1 cellular context compared by ENCODE assay signal in the genomic region with DNA sequence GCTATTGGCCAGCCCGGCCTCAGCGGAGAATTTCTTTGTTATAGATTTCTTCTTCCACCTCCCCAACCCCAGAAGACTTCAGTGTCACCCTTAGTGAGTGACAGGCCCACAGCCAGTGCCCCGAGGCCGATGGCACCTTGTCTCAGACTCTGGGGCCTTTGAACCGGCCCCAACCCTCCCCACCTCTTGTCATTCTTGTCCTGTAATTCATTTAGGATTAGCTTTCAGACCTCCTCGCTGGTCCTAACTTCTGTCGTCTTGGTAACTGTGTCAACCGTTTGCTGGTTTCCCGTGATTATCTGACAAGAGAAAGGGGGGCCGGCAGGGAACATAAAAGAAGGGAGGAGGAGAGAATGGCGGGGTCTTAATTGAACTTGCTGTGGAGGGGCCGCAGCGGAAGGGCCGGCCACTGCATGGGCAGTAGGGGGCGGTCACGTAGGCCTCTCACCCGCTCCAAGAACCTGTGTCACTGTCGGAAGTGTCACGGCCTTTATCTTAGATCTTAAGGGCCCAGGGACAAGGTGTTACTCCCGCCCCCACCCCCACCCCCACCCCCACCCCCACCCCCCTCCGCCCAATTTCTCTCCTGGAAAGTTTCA.
TF ChIP-seq lines count a peak whose summit lies in the region.

No MANE protein-coding gene starts in this region.

TF ChIP-seq in K562, 482 proteins besides CTCF, POLR2A, EP300 and RAD21 (continued from another document and continues in another):
- TF ChIP-seq MYC (IDR thresholded peaks at IDR 0.05; ENCODE audit: low read depth, low read length) (peak; percentile 52; the same call in 1 of the 2 replicates), MYC (CRISPR knock-in tag; IDR thresholded peaks at IDR 0.05; ENCODE audit: borderline replicate concordance, low read depth) (no peak), GTF2E2 (tag; IDR thresholded peaks at IDR 0.05) (no peak), CBFA2T3 (IDR thresholded peaks at IDR 0.05) (no peak), CHD1 (IDR thresholded peaks at IDR 0.05; ENCODE audit: low read length) (no peak), ZNF586 (CRISPR knock-in tag; conservative IDR thresholded peaks at IDR 0.05) (no peak), MEIS2 (IDR thresholded peaks at IDR 0.05; ENCODE audit: partially characterized antibody) (peak; percentile 77), HMGN3 (IDR thresholded peaks at IDR 0.05; ENCODE audit: borderline replicate concordance, extremely low read depth, insufficient read length, low read depth, low read length) (no peak), ARID1B (IDR thresholded peaks at IDR 0.05) (no peak), ZKSCAN1 (IDR thresholded peaks at IDR 0.05; ENCODE audit: low read depth, low read length) (no peak), NCOA1 (IDR thresholded peaks at IDR 0.05; ENCODE audit: low read depth) (no peak), CTBP1 (IDR thresholded peaks at IDR 0.05; ENCODE audit: borderline replicate concordance) (no peak), CCAR2 (IDR thresholded peaks at IDR 0.05; ENCODE audit: low read depth, low read length) (0 out of 2 replicates have a peak, but pooled peaks have one; percentile 37), ZNF507 (tag; conservative IDR thresholded peaks at IDR 0.05) (no peak), ZBTB17 (CRISPR knock-in tag; IDR thresholded peaks at IDR 0.05) (no peak), ZNF707 (CRISPR knock-in tag; conservative IDR thresholded peaks at IDR 0.05) (no peak), PTTG1 (tag; IDR thresholded peaks at IDR 0.05; ENCODE audit: low read depth) (no peak), KLF6 (CRISPR knock-in tag; IDR thresholded peaks at IDR 0.05; ENCODE audit: borderline replicate concordance) (no peak), NR2C2 (CRISPR knock-in tag; IDR thresholded peaks at IDR 0.05) (no peak), NR2C2 (tag; IDR thresholded peaks at IDR 0.05) (peak; percentile 58; the same call in 1 of the 2 replicates), LCOR (CRISPR knock-in tag; IDR thresholded peaks at IDR 0.05) (no peak), ZNF146 (CRISPR knock-in tag; IDR thresholded peaks at IDR 0.05; ENCODE audit: unreplicated experiment) (no peak), HNRNPLL (IDR thresholded peaks at IDR 0.05; ENCODE audit: low read depth, low read length, poor library complexity, severe bottlenecking) (peak; percentile 18), KHSRP (IDR thresholded peaks at IDR 0.05) (no peak), PYGO2 (tag; IDR thresholded peaks at IDR 0.05) (no peak), ZBTB1 (CRISPR knock-in tag; IDR thresholded peaks at IDR 0.05; ENCODE audit: borderline replicate concordance, low read depth) (no peak), SETDB1 (IDR thresholded peaks at IDR 0.05; ENCODE audit: low read length) (no peak), CSDE1 (IDR thresholded peaks at IDR 0.05) (no peak), SRSF1 (IDR thresholded peaks at IDR 0.05; ENCODE audit: low read depth, low read length) (no peak)
- TF ChIP-seq, protein P1, sequence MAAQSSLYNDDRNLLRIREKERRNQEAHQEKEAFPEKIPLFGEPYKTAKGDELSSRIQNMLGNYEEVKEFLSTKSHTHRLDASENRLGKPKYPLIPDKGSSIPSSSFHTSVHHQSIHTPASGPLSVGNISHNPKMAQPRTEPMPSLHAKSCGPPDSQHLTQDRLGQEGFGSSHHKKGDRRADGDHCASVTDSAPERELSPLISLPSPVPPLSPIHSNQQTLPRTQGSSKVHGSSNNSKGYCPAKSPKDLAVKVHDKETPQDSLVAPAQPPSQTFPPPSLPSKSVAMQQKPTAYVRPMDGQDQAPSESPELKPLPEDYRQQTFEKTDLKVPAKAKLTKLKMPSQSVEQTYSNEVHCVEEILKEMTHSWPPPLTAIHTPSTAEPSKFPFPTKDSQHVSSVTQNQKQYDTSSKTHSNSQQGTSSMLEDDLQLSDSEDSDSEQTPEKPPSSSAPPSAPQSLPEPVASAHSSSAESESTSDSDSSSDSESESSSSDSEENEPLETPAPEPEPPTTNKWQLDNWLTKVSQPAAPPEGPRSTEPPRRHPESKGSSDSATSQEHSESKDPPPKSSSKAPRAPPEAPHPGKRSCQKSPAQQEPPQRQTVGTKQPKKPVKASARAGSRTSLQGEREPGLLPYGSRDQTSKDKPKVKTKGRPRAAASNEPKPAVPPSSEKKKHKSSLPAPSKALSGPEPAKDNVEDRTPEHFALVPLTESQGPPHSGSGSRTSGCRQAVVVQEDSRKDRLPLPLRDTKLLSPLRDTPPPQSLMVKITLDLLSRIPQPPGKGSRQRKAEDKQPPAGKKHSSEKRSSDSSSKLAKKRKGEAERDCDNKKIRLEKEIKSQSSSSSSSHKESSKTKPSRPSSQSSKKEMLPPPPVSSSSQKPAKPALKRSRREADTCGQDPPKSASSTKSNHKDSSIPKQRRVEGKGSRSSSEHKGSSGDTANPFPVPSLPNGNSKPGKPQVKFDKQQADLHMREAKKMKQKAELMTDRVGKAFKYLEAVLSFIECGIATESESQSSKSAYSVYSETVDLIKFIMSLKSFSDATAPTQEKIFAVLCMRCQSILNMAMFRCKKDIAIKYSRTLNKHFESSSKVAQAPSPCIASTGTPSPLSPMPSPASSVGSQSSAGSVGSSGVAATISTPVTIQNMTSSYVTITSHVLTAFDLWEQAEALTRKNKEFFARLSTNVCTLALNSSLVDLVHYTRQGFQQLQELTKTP (IDR thresholded peaks at IDR 0.05; ENCODE audit: low read depth in 1 of 2, partially characterized antibody in 2 of 2), result peak in 1 of 2 experiments; percentile 18
- TF ChIP-seq, protein P2, sequence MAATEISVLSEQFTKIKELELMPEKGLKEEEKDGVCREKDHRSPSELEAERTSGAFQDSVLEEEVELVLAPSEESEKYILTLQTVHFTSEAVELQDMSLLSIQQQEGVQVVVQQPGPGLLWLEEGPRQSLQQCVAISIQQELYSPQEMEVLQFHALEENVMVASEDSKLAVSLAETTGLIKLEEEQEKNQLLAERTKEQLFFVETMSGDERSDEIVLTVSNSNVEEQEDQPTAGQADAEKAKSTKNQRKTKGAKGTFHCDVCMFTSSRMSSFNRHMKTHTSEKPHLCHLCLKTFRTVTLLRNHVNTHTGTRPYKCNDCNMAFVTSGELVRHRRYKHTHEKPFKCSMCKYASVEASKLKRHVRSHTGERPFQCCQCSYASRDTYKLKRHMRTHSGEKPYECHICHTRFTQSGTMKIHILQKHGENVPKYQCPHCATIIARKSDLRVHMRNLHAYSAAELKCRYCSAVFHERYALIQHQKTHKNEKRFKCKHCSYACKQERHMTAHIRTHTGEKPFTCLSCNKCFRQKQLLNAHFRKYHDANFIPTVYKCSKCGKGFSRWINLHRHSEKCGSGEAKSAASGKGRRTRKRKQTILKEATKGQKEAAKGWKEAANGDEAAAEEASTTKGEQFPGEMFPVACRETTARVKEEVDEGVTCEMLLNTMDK (IDR thresholded peaks at IDR 0.05; ENCODE audit: borderline replicate concordance, insufficient read depth, low read depth, low read length, poor library complexity, severe bottlenecking), result peak; percentile 81
- TF ChIP-seq, protein P3, sequence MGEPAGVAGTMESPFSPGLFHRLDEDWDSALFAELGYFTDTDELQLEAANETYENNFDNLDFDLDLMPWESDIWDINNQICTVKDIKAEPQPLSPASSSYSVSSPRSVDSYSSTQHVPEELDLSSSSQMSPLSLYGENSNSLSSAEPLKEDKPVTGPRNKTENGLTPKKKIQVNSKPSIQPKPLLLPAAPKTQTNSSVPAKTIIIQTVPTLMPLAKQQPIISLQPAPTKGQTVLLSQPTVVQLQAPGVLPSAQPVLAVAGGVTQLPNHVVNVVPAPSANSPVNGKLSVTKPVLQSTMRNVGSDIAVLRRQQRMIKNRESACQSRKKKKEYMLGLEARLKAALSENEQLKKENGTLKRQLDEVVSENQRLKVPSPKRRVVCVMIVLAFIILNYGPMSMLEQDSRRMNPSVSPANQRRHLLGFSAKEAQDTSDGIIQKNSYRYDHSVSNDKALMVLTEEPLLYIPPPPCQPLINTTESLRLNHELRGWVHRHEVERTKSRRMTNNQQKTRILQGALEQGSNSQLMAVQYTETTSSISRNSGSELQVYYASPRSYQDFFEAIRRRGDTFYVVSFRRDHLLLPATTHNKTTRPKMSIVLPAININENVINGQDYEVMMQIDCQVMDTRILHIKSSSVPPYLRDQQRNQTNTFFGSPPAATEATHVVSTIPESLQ (CRISPR knock-in tag; IDR thresholded peaks at IDR 0.05), result no peak
- TF ChIP-seq, protein P4, sequence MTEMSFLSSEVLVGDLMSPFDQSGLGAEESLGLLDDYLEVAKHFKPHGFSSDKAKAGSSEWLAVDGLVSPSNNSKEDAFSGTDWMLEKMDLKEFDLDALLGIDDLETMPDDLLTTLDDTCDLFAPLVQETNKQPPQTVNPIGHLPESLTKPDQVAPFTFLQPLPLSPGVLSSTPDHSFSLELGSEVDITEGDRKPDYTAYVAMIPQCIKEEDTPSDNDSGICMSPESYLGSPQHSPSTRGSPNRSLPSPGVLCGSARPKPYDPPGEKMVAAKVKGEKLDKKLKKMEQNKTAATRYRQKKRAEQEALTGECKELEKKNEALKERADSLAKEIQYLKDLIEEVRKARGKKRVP (CRISPR knock-in tag; IDR thresholded peaks at IDR 0.05), result no peak; the same call in 1 of the 2 replicates
- TF ChIP-seq, protein P5, sequence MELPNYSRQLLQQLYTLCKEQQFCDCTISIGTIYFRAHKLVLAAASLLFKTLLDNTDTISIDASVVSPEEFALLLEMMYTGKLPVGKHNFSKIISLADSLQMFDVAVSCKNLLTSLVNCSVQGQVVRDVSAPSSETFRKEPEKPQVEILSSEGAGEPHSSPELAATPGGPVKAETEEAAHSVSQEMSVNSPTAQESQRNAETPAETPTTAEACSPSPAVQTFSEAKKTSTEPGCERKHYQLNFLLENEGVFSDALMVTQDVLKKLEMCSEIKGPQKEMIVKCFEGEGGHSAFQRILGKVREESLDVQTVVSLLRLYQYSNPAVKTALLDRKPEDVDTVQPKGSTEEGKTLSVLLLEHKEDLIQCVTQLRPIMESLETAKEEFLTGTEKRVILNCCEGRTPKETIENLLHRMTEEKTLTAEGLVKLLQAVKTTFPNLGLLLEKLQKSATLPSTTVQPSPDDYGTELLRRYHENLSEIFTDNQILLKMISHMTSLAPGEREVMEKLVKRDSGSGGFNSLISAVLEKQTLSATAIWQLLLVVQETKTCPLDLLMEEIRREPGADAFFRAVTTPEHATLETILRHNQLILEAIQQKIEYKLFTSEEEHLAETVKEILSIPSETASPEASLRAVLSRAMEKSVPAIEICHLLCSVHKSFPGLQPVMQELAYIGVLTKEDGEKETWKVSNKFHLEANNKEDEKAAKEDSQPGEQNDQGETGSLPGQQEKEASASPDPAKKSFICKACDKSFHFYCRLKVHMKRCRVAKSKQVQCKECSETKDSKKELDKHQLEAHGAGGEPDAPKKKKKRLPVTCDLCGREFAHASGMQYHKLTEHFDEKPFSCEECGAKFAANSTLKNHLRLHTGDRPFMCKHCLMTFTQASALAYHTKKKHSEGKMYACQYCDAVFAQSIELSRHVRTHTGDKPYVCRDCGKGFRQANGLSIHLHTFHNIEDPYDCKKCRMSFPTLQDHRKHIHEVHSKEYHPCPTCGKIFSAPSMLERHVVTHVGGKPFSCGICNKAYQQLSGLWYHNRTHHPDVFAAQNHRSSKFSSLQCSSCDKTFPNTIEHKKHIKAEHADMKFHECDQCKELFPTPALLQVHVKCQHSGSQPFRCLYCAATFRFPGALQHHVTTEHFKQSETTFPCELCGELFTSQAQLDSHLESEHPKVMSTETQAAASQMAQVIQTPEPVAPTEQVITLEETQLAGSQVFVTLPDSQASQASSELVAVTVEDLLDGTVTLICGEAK (IDR thresholded peaks at IDR 0.05), result no peak
- TF ChIP-seq, protein P5 (CRISPR knock-in tag; IDR thresholded peaks at IDR 0.05), result no peak
- TF ChIP-seq, protein P6, sequence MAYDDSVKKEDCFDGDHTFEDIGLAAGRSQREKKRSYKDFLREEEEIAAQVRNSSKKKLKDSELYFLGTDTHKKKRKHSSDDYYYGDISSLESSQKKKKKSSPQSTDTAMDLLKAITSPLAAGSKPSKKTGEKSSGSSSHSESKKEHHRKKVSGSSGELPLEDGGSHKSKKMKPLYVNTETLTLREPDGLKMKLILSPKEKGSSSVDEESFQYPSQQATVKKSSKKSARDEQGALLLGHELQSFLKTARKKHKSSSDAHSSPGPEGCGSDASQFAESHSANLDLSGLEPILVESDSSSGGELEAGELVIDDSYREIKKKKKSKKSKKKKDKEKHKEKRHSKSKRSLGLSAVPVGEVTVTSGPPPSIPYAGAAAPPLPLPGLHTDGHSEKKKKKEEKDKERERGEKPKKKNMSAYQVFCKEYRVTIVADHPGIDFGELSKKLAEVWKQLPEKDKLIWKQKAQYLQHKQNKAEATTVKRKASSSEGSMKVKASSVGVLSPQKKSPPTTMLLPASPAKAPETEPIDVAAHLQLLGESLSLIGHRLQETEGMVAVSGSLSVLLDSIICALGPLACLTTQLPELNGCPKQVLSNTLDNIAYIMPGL (CRISPR knock-in tag; IDR thresholded peaks at IDR 0.05), result no peak
- TF ChIP-seq, protein P7, sequence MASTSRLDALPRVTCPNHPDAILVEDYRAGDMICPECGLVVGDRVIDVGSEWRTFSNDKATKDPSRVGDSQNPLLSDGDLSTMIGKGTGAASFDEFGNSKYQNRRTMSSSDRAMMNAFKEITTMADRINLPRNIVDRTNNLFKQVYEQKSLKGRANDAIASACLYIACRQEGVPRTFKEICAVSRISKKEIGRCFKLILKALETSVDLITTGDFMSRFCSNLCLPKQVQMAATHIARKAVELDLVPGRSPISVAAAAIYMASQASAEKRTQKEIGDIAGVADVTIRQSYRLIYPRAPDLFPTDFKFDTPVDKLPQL (IDR thresholded peaks at IDR 0.05; ENCODE audit: extremely low read depth, insufficient read length), result no peak
- TF ChIP-seq, protein P8, sequence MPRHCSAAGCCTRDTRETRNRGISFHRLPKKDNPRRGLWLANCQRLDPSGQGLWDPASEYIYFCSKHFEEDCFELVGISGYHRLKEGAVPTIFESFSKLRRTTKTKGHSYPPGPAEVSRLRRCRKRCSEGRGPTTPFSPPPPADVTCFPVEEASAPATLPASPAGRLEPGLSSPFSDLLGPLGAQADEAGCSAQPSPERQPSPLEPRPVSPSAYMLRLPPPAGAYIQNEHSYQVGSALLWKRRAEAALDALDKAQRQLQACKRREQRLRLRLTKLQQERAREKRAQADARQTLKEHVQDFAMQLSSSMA (CRISPR knock-in tag; IDR thresholded peaks at IDR 0.05), result no peak
